10 cellular contexts compared by ENCODE assay signal in the genomic region with DNA sequence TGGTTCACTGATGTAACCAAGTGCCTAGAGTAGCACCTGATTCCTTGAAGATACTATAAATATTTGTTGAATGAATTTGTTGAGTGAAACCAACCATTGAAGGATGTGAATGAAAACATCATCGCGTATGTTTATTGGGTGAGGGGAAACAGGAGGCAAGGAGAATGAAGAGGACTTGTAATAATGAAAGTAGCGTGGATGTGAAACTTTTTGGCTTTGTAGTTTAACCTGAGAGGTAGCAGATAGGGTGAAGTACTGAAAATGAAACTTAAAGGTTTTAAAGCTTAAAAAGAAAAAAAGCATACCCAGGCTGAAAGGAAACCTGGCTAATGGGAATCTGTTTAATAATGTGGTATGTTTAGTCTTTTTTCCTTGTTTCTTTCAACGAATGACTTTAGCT. TPM values are rescaled to one million over a fixed set of nuclear protein-coding genes. Genes with fewer than 3 reads are reported as not detected.
DNase-seq lines count a peak whose midpoint lies in the region; ATAC-seq and TF ChIP-seq lines count a peak whose summit lies in the region.
"Had no signal": no experiment of that assay in that cellular context is flagged by ENCODE, and none has a peak within 500 bp of the region (broad histone marks: within the 10 kb centered on the region; RNA-seq: fewer than 3 reads in every experiment).

No MANE protein-coding gene starts in this region.

- no peaks in the 10 kb centered on the region for H3K9me3 ChIP-seq in vagina
- H3K9me3 ChIP-seq: neutrophil had no signal

- TF ChIP-seq CTCF in vagina (IDR thresholded peaks at IDR 0.05) = no peak

- ATAC-seq in GM18519 (IDR thresholded peaks at IDR 0.05; ENCODE audit: low FRiP score, unreplicated experiment) (peak; percentile 78), GM21515 (IDR thresholded peaks at IDR 0.05; ENCODE audit: unreplicated experiment) (peak; percentile 79), HG03432 (IDR thresholded peaks at IDR 0.05; ENCODE audit: unreplicated experiment) (peak; percentile 76)

- no peak overlapping the region for H3K27ac ChIP-seq in vagina
- H3K27ac ChIP-seq: neutrophil had no signal

- H3K36me3 ChIP-seq in vagina = no peaks in the 10 kb centered on the region
- H3K36me3 ChIP-seq: neutrophil had no signal

- intact Hi-C loops in vagina (cut with DNase I) = no loop called here

- TF ChIP-seq POLR2A in vagina (IDR thresholded peaks at IDR 0.05) = no peak

- DNase-seq in germinal center (ENCODE audit: low spot score) (peak; percentile 23), EL (no peak), vagina (ENCODE audit: extremely low spot score in 2 of 2) (no peak), Ammon's horn (ENCODE audit: low spot score) (no peak), nucleus accumbens (lab: John Stamatoyannopoulos, UW) (no peak)
- DNase-seq: NCI-H526 had no signal

- H3K27me3 ChIP-seq in vagina = no peaks in the 10 kb centered on the region
- H3K27me3 ChIP-seq: neutrophil had no signal

- peaks cover 59% of the 10 kb centered on the region for H3K4me1 ChIP-seq in vagina

- H3K4me3 ChIP-seq in vagina = no peak overlapping the region

RNA-seq across cellular contexts. Expression of gene CCNY, which starts 5.2 kb away (rescaled TPM):
- total RNA-seq in vagina = 28.5 TPM
